ENCODE assay signal across 1 cellular context in the genomic region with DNA sequence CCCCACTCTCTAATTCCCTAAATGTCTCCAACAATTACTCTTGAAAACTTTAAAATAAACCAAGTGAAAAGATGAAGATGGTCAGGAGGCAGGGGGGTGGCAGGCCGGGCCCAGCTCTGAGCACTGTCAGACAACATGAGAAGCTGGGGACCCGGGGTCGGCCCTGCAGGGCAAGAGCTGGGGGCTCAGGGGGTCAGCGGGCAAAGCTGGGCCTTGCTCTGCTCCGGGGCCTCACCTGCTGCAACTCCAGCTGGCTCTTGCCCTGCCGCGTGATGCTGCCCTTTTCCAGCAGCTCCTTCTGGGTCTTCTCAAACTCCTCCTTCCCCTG.
TF ChIP-seq lines count a peak whose summit lies in the region.

No MANE protein-coding gene starts in this region.

TF ChIP-seq in SK-N-SH, 30 proteins besides CTCF, POLR2A, EP300 and RAD21 (continued from another document):
- no peak for TF ChIP-seq REST (IDR thresholded peaks at IDR 0.05; ENCODE audit: low read depth, low read length)
- no peak for TF ChIP-seq FOXJ3 (CRISPR knock-in tag; IDR thresholded peaks at IDR 0.05)
- TF ChIP-seq TEAD4 (IDR thresholded peaks at IDR 0.05; ENCODE audit: borderline replicate concordance, insufficient read depth), result no peak
- TF ChIP-seq NFIC (IDR thresholded peaks at IDR 0.05; ENCODE audit: borderline replicate concordance), result no peak
- TF ChIP-seq SIN3A (IDR thresholded peaks at IDR 0.05; ENCODE audit: borderline replicate concordance, low read depth, low read length), result no peak
- TF ChIP-seq, protein P1, sequence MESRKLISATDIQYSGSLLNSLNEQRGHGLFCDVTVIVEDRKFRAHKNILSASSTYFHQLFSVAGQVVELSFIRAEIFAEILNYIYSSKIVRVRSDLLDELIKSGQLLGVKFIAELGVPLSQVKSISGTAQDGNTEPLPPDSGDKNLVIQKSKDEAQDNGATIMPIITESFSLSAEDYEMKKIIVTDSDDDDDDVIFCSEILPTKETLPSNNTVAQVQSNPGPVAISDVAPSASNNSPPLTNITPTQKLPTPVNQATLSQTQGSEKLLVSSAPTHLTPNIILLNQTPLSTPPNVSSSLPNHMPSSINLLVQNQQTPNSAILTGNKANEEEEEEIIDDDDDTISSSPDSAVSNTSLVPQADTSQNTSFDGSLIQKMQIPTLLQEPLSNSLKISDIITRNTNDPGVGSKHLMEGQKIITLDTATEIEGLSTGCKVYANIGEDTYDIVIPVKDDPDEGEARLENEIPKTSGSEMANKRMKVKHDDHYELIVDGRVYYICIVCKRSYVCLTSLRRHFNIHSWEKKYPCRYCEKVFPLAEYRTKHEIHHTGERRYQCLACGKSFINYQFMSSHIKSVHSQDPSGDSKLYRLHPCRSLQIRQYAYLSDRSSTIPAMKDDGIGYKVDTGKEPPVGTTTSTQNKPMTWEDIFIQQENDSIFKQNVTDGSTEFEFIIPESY (IDR thresholded peaks at IDR 0.05; ENCODE audit: borderline replicate concordance, low read depth), result no peak
- no peak for TF ChIP-seq RXRA (IDR thresholded peaks at IDR 0.05; ENCODE audit: borderline replicate concordance, low read depth)
